8 cellular contexts compared by ENCODE assay signal in the genomic region with DNA sequence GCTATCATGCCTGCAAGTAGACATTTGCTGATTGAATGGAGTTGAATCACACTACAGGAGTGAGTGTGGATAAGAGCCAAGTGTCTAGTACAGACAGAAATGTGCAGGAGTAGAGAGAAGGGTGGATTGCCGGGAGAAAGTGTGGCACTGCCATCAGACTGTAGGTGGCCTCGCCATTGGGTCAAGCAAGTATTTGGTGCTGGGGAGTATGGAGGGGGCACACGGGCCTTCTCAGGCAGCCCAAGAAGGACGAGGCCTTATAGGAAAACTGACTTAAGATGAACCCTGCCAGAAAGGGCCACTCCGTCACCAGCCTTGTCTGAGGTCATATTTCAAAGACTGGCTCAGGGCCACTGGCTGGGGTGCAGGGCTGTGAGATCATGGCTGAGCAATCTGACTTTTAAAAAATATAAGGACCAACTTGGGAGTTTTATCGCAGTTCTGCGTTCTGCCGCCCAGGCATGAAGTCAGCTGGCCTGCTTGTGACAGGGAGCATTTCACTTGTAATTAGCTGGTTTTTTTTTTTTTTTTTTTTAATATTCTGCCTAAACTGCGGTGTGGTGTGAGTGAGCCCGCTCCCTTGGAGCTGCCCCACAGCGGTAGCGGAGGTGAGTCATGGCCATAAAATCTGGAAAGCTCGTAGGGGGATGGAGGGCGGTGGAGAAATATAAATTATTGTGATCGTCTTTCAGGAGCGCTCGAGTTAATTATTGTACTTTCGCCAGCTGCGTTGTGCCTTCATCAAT.
A peak's percentile ranks its signal among the peaks of the same experiment; 100 is the strongest.
DNase-seq lines count a peak whose midpoint lies in the region; ATAC-seq, FAIRE-seq and TF ChIP-seq lines count a peak whose summit lies in the region.

No MANE protein-coding gene starts in this region.

- no peak for TF ChIP-seq CTCF in fibroblast of mammary gland (conservative IDR thresholded peaks at IDR 0.05; ENCODE audit: control insufficient read depth, insufficient read depth, low read depth, low read length)

- H3K36me3 ChIP-seq in effector memory CD4-positive, alpha-beta T cell (ENCODE audit: control insufficient read depth, insufficient read depth, low read length) = no peaks in the 10 kb centered on the region

- no peak overlapping the region for H3K27ac ChIP-seq in effector memory CD4-positive, alpha-beta T cell (ENCODE audit: insufficient read depth, low read length, poor library complexity, severe bottlenecking)

- H3K4me3 ChIP-seq in fibroblast of mammary gland (ENCODE audit: control insufficient read depth, low read depth, low read length) = peak overlapping the region; percentile 29
- no peak overlapping the region for H3K4me3 ChIP-seq in effector memory CD4-positive, alpha-beta T cell (ENCODE audit: insufficient read depth, low read depth, low read length, poor library complexity, severe bottlenecking)

- H3K4me1 ChIP-seq in effector memory CD4-positive, alpha-beta T cell (ENCODE audit: control insufficient read depth, insufficient read depth, low read length, poor library complexity, severe bottlenecking) = no peaks in the 10 kb centered on the region

- peak; percentile 100 for FAIRE-seq in G401.6 (lab: Jason Lieb, UNC)

- no peaks in the 10 kb centered on the region for H3K9me3 ChIP-seq in effector memory CD4-positive, alpha-beta T cell (ENCODE audit: control insufficient read depth, low read length)

- peak; percentile 79 for DNase-seq in NCI-H774 (lab: John Stamatoyannopoulos, UW)
- peak; percentile 88 for DNase-seq in fibroblast of mammary gland (ENCODE audit: low read depth)
- peak; percentile 27 for DNase-seq in pulmonary artery endothelial cell (ENCODE audit: low read depth, low spot score)
- no peak for DNase-seq in effector memory CD4-positive, alpha-beta T cell

- no peak for ATAC-seq in HG03097 (IDR thresholded peaks at IDR 0.05; ENCODE audit: low FRiP score, unreplicated experiment)
- no peak for ATAC-seq in GM21515 (IDR thresholded peaks at IDR 0.05; ENCODE audit: unreplicated experiment)
- no peak for ATAC-seq in GM18873 (IDR thresholded peaks at IDR 0.05; ENCODE audit: low FRiP score, unreplicated experiment)

- no peaks in the 10 kb centered on the region for H3K27me3 ChIP-seq in effector memory CD4-positive, alpha-beta T cell (replicated peaks; ENCODE audit: control insufficient read depth, insufficient read depth, low read length, poor library complexity, severe bottlenecking)

Comparison
In these comparisons a context has a peak if more than half of its experiments do, and no peak if none do; other contexts are left out.
1. DNase-seq: peak in NCI-H774 (single experiment), fibroblast of mammary gland (single experiment) and pulmonary artery endothelial cell (single experiment); none in effector memory CD4-positive, alpha-beta T cell (0 of 3).